34 cellular contexts compared by ENCODE assay signal in the genomic region with DNA sequence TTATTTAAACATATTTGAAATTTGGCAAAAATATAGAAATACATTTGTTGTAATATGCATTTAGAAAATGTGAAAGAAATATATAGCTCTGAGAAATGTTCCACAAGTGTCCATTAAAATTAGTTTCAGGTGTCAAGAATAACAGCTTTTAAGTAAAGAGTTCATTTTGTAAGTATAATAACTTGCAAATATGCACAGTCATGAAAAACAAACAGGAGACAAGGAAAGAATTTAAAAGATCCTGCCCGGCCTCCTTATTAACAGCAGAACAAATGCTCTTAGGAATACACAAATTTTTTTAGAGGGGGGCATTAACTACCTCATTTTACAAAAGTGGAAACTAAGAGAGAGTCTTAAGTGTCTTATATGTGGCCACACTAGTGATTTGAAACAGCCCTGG.
DNase-seq lines count a peak whose midpoint lies in the region; ATAC-seq, FAIRE-seq and TF ChIP-seq lines count a peak whose summit lies in the region.
"Had no signal": no experiment of that assay in that cellular context is flagged by ENCODE, and none has a peak within 500 bp of the region (broad histone marks: within the 10 kb centered on the region; RNA-seq: fewer than 3 reads in every experiment).

No MANE protein-coding gene starts in this region.

- 0 out of 2 replicates have a peak, but pooled peaks cover 10% of the 10 kb centered on the region for H3K4me1 ChIP-seq in HepG2 (ENCODE audit: insufficient read depth, low read length)
- H3K4me1 ChIP-seq in right lobe of liver = no peaks in the 10 kb centered on the region
- H3K4me1 ChIP-seq in A549 = no peaks in the 10 kb centered on the region
- no peaks in the 10 kb centered on the region for H3K4me1 ChIP-seq in IMR-90 (ENCODE audit: control insufficient read depth, insufficient read depth, low read length)
- H3K4me1 ChIP-seq in K562 (replicated peaks in 1 of 2; ENCODE audit: control insufficient read depth in 2 of 2, insufficient read depth in 2 of 2, low read length in 2 of 2) = no peaks in the 10 kb centered on the region
- H3K4me1 ChIP-seq: BE2C; BLaER1; BLaER1 treated with 17β-estradiol and CSF1 and Interleukin-3, amounts not matched to agents 10 nM and 100 nM; Caco-2 had no signal

- no peaks in the 10 kb centered on the region for H3K79me2 ChIP-seq in HepG2 (ENCODE audit: insufficient read depth, low read length)
- H3K79me2 ChIP-seq in K562 (ENCODE audit: control insufficient read depth, insufficient read depth, low read length) = no peaks in the 10 kb centered on the region

- H3K79me1 ChIP-seq in IMR-90 (ENCODE audit: low read depth in 1 of 2, low read length in 2 of 2) = no peaks in the 10 kb centered on the region

- in situ Hi-C loops in HepG2 (cut with HindIII; ENCODE audit: extremely low pct_ligation_motif_present, low pct_unique_long_range_greater_than_20kb) = no loop called here
- in situ Hi-C loops in IMR-90 (cut with MboI; ENCODE audit: low sequenced_read_pairs) = no loop called here
- in situ Hi-C loops in K562 (cut with MboI) = no loop called here

- no peak overlapping the region for H3K14ac ChIP-seq in IMR-90 (replicated peaks; ENCODE audit: low read depth, low read length)

- no peak overlapping the region for H3K27ac ChIP-seq in HepG2 (ENCODE audit: extremely low read length, insufficient read depth, low read length)
- no peak overlapping the region for H3K27ac ChIP-seq in right lobe of liver
- H3K27ac ChIP-seq in A549 = no peak overlapping the region
- H3K27ac ChIP-seq in IMR-90 (ENCODE audit: insufficient read depth, low read length) = no peak overlapping the region
- H3K27ac ChIP-seq in K562 (ENCODE audit: extremely low read depth, low read depth, low read length) = no peak overlapping the region
- H3K27ac ChIP-seq: 22Rv1; BLaER1; BLaER1 treated with 17β-estradiol and CSF1 and Interleukin-3, amounts not matched to agents 10 nM and 100 nM; C4-2B had no signal

- H4K91ac ChIP-seq in IMR-90 (ENCODE audit: insufficient read depth, low read depth, low read length) = no peak overlapping the region

- H3K4ac ChIP-seq in IMR-90 (ENCODE audit: low read depth, low read length) = no peak overlapping the region

- no peak overlapping the region for H3K18ac ChIP-seq in IMR-90 (ENCODE audit: low read depth, low read length)

- no peak overlapping the region for H2AK9ac ChIP-seq in IMR-90 (replicated peaks; ENCODE audit: low read depth, low read length, poor library complexity)

- H4K8ac ChIP-seq in IMR-90 (ENCODE audit: low read depth in 2 of 2, low read length in 2 of 2) = no peak overlapping the region

- CTCF ChIA-PET in HepG2 (lab: Yijun Ruan, JAX; ENCODE audit: low intra/inter-chr PET ratio, low total read pairs) = no interaction called here
- CTCF ChIA-PET in A549 (lab: Yijun Ruan, JAX) = no interaction called here
- CTCF ChIA-PET in IMR-90 (lab: Yijun Ruan, JAX) = interaction anchor here (1.3 kb wide), 1 partner anchor 12 kb away, joined by 4 read pairs; no protein-coding TSS in a partner anchor
- CTCF ChIA-PET in K562 (lab: Yijun Ruan, JAX; ENCODE audit: low intra/inter-chr PET ratio) = no interaction called here

- H3K4me2 ChIP-seq in HepG2 (ENCODE audit: low read depth, low read length) = no peak overlapping the region
- no peak overlapping the region for H3K4me2 ChIP-seq in A549
- H3K4me2 ChIP-seq in IMR-90 (ENCODE audit: low read depth, low read length) = no peak overlapping the region
- no peak overlapping the region for H3K4me2 ChIP-seq in K562 (ENCODE audit: insufficient read depth, low read length)
- H3K4me2 ChIP-seq: BLaER1; BLaER1 treated with 17β-estradiol and CSF1 and Interleukin-3, amounts not matched to agents 10 nM and 100 nM had no signal

- H3K27me3 ChIP-seq in HepG2 (ENCODE audit: control insufficient read depth in 1 of 2, insufficient read depth in 2 of 2, low read length in 2 of 2) (peaks cover 1 to 2% of the 10 kb centered on the region in 2 experiments; a peak in 2 of 5 replicates), right lobe of liver (no peaks in the 10 kb centered on the region), IMR-90 (ENCODE audit: control insufficient read depth, insufficient read depth, low read length) (peaks cover 9% of the 10 kb centered on the region), K562 (ENCODE audit: control insufficient read depth in 2 of 2, insufficient read depth in 2 of 2, low read length in 2 of 2) (no peaks in the 10 kb centered on the region; a peak in 1 of 5 replicates)
- H3K27me3 ChIP-seq: BLaER1; BLaER1 treated with 17β-estradiol and CSF1 and Interleukin-3, amounts not matched to agents 10 nM and 100 nM had no signal

- no peak for TF ChIP-seq EP300 in HepG2 (IDR thresholded peaks at IDR 0.05; ENCODE audit: low read depth in 2 of 2, low read length in 2 of 2)
- no peak for TF ChIP-seq EP300 in HepG2 (CRISPR knock-in tag; IDR thresholded peaks at IDR 0.05; ENCODE audit: borderline replicate concordance)
- TF ChIP-seq EP300 in A549 (IDR thresholded peaks at IDR 0.05) = no peak
- no peak for TF ChIP-seq EP300 in K562 (IDR thresholded peaks at IDR 0.05; ENCODE audit: low read length)

- no peaks in the 10 kb centered on the region for H3K9me1 ChIP-seq in IMR-90 (ENCODE audit: insufficient read depth, low read length)
- H3K9me1 ChIP-seq in K562 (ENCODE audit: control insufficient read depth, insufficient read depth, low read length) = no peaks in the 10 kb centered on the region

- dilution Hi-C loops in IMR-90 (cut with HindIII; ENCODE audit: low sequenced_read_pairs, unreplicated experiment) = no loop called here

- BruUV-seq in HepG2 (replicated peaks; lab: Mats Ljungman, UMichigan) (no TSS peak), IMR-90 (replicated peaks; lab: Mats Ljungman, UMichigan) (no TSS peak), K562 (replicated peaks; lab: Mats Ljungman, UMichigan) (no TSS peak)

- POLR2A ChIA-PET in HepG2 (lab: Yijun Ruan, JAX) = no interaction called here
- POLR2A ChIA-PET in A549 (lab: Yijun Ruan, JAX) = no interaction called here
- POLR2A ChIA-PET in IMR-90 (lab: Charles Lee; ENCODE audit: unreplicated experiment) = no interaction called here
- POLR2A ChIA-PET in K562 (lab: Yijun Ruan, JAX) = no interaction called here

- intact Hi-C loops in HepG2 (cut with micrococcal nuclease; ENCODE audit: unreplicated experiment) (no loop called here), right lobe of liver (cut with DNase I) (no loop called here), IMR-90 (cut with micrococcal nuclease) (loop anchor here (10.0 kb wide), 1 partner anchor 1114 kb away; no protein-coding TSS in a partner anchor), K562 (cut with micrococcal nuclease) (no loop called here)

- H3K9ac ChIP-seq in HepG2 (ENCODE audit: insufficient read depth, low read depth, low read length) (no peak overlapping the region), IMR-90 (ENCODE audit: low read depth, low read length) (no peak overlapping the region), K562 (ENCODE audit: insufficient read depth in 1 of 2, low read depth in 2 of 2, low read length in 2 of 2) (no peak overlapping the region)
- H3K9ac ChIP-seq: BLaER1; BLaER1 treated with 17β-estradiol and CSF1 and Interleukin-3, amounts not matched to agents 10 nM and 100 nM had no signal

- H2BK20ac ChIP-seq in IMR-90 (ENCODE audit: low read depth, low read length) = no peak overlapping the region

- no peak overlapping the region for H2BK5ac ChIP-seq in IMR-90 (ENCODE audit: low read depth, low read length, poor library complexity, severe bottlenecking)

- H2BK120ac ChIP-seq in IMR-90 (ENCODE audit: low read depth, low read length) = no peak overlapping the region

- TF ChIP-seq CTCF in HepG2 (CRISPR knock-in tag; IDR thresholded peaks at IDR 0.05) = no peak
- TF ChIP-seq CTCF in right lobe of liver (IDR thresholded peaks at IDR 0.05) = no peak
- TF ChIP-seq CTCF in A549 (IDR thresholded peaks at IDR 0.05) = no peak
- no peak for TF ChIP-seq CTCF in IMR-90 (conservative IDR thresholded peaks at IDR 0.05; ENCODE audit: low read depth, low read length)
- TF ChIP-seq CTCF in K562 (IDR thresholded peaks at IDR 0.05 in 2 of 3, conservative IDR thresholded peaks at IDR 0.05 in 1 of 3; ENCODE audit: insufficient read depth in 2 of 3, low read depth in 1 of 3, low read length in 3 of 3) = no peak

- no peak for TF ChIP-seq POLR2A in HepG2 (IDR thresholded peaks at IDR 0.05; ENCODE audit: insufficient read depth in 1 of 2, low read depth in 2 of 2, low read length in 2 of 2)
- no peak for TF ChIP-seq POLR2A in right lobe of liver (IDR thresholded peaks at IDR 0.05)
- no peak for TF ChIP-seq POLR2A in A549 (IDR thresholded peaks at IDR 0.05; ENCODE audit: low read length)
- TF ChIP-seq POLR2A in IMR-90 (IDR thresholded peaks at IDR 0.05; ENCODE audit: low read depth, low read length) = no peak
- TF ChIP-seq POLR2A in K562 (conservative IDR thresholded peaks at IDR 0.05) = no peak

- TF ChIP-seq RAD21 in HepG2 (CRISPR knock-in tag; IDR thresholded peaks at IDR 0.05) (no peak), A549 (conservative IDR thresholded peaks at IDR 0.05 in 1 of 2, IDR thresholded peaks at IDR 0.05 in 1 of 2) (no peak), IMR-90 (IDR thresholded peaks at IDR 0.05; ENCODE audit: low read length) (no peak), K562 (CRISPR knock-in tag; conservative IDR thresholded peaks at IDR 0.05 in 1 of 2, IDR thresholded peaks at IDR 0.05 in 1 of 2) (no peak)

- H2AK5ac ChIP-seq in IMR-90 (ENCODE audit: low read depth, low read length) = no peak overlapping the region

- no peak overlapping the region for H2BK15ac ChIP-seq in IMR-90 (ENCODE audit: low read depth, low read length)

- H3K4me3 ChIP-seq in HepG2 (replicated peaks in 1 of 3; ENCODE audit: insufficient read depth in 1 of 3, low read depth in 2 of 3, low read length in 3 of 3) (no peak overlapping the region), right lobe of liver (no peak overlapping the region), A549 (no peak overlapping the region), IMR-90 (ENCODE audit: insufficient read depth, low read depth, low read length) (no peak overlapping the region), K562 (no peak overlapping the region)
- H3K4me3 ChIP-seq: BLaER1; BLaER1 treated with 17β-estradiol and CSF1 and Interleukin-3, amounts not matched to agents 10 nM and 100 nM had no signal

- WGBS in HepG2 (ENCODE audit: low lambda C conversion rate) = 39% methylated on average over 1 of the region's 1 CpG
- 63% methylated on average over 1 of the region's 1 CpG for WGBS in right lobe of liver (ENCODE audit: insufficient coverage, low coverage, low lambda C conversion rate, missing lambda C conversion rate)
- 17% methylated on average over 1 of the region's 1 CpG for WGBS in A549 (ENCODE audit: missing lambda C conversion rate)
- WGBS in IMR-90 (ENCODE audit: extremely low coverage in 2 of 2, insufficient read length in 1 of 2), 2 experiments = no CpG with 5 or more reads among the region's 1 CpG
- 0% methylated on average over 1 of the region's 1 CpG for WGBS in K562 (ENCODE audit: insufficient coverage, low coverage, missing lambda C conversion rate)

- H3K9me3 ChIP-seq in HepG2 (ENCODE audit: low read length) = no peaks in the 10 kb centered on the region
- no peaks in the 10 kb centered on the region for H3K9me3 ChIP-seq in right lobe of liver
- H3K9me3 ChIP-seq in A549 = no peaks in the 10 kb centered on the region
- H3K9me3 ChIP-seq in IMR-90 (ENCODE audit: control insufficient read depth, insufficient read depth, low read length) = no peaks in the 10 kb centered on the region
- H3K9me3 ChIP-seq in K562 (replicated peaks; ENCODE audit: control insufficient read depth, insufficient read depth, low read depth, low read length) = no peaks in the 10 kb centered on the region
- H3K9me3 ChIP-seq: BE2C; BLaER1; BLaER1 treated with 17β-estradiol and CSF1 and Interleukin-3, amounts not matched to agents 10 nM and 100 nM; Caco-2 had no signal

- FAIRE-seq in HepG2 (lab: Jason Lieb, UNC) = no peak
- no peak for FAIRE-seq in A549 (lab: Jason Lieb, UNC)
- FAIRE-seq in K562 (lab: Jason Lieb, UNC) = no peak
- FAIRE-seq: A204.1, D721Med had no signal

- no peak overlapping the region for H3K56ac ChIP-seq in IMR-90 (ENCODE audit: extremely low read depth, insufficient read depth, low read length)

- ATAC-seq in HepG2 (no peak), right lobe of liver (no peak), A549 (no peak), IMR-90 (ENCODE audit: low read depth) (no peak), K562 (no peak), HG03439 (IDR thresholded peaks at IDR 0.05; ENCODE audit: unreplicated experiment) (no peak)
- ATAC-seq: CD8-positive, alpha-beta T cell had no signal

- H4K20me1 ChIP-seq in HepG2 (ENCODE audit: insufficient read depth, low read length) = no peaks in the 10 kb centered on the region
- no peaks in the 10 kb centered on the region for H4K20me1 ChIP-seq in IMR-90 (ENCODE audit: insufficient read depth, low read length)
- H4K20me1 ChIP-seq in K562 (replicated peaks; ENCODE audit: control insufficient read depth, insufficient read depth, low read length) = no peaks in the 10 kb centered on the region
- H4K20me1 ChIP-seq: BLaER1; BLaER1 treated with 17β-estradiol and CSF1 and Interleukin-3, amounts not matched to agents 10 nM and 100 nM had no signal

- H4K5ac ChIP-seq in IMR-90 (ENCODE audit: low read depth, low read length) = no peak overlapping the region

- H2AFZ ChIP-seq in HepG2 (ENCODE audit: low read length) (no peak overlapping the region), IMR-90 (replicated peaks; ENCODE audit: low read length, poor library complexity) (no peak overlapping the region), K562 (ENCODE audit: low read depth, low read length) (no peak overlapping the region)

- no peak overlapping the region for H3K23ac ChIP-seq in IMR-90 (ENCODE audit: low read depth, low read length)

- no peak for DNase-seq in HepG2 (ENCODE audit: low spot score)
- DNase-seq in right lobe of liver = no peak
- DNase-seq in A549 (ENCODE audit: low read depth in 1 of 2, low spot score in 1 of 2) = no peak
- no peak for DNase-seq in IMR-90
- DNase-seq in K562 (ENCODE audit: extremely low read depth in 1 of 4, low spot score in 3 of 4) = no peak
- DNase-seq in DMS153 treated with DMSO at 0.1 percent for 48 hours (lab: John Stamatoyannopoulos, UW; ENCODE audit: unreplicated experiment) = no peak
- no peak for DNase-seq in midbrain (lab: John Stamatoyannopoulos, UW)
- DNase-seq: 8988T; ACHN; AML-193; BE2C; C1 segment of cervical spinal cord; Caco-2; Calu3; CD4-positive, alpha-beta memory T cell; CD4-positive, alpha-beta T cell; CD4-positive, CD25-positive, alpha-beta regulatory T cell; CD8-positive, alpha-beta memory T cell; CD8-positive, alpha-beta T cell; COR-L47; DMS 273 treated with DMSO at 0.1 percent for 48 hours; DMS153; DMS53; DMS79; DMS79 treated with DMSO at 0.1 percent for 48 hours; DND-41; EL had no signal

- H3K36me3 ChIP-seq in HepG2 (replicated peaks in 1 of 2; ENCODE audit: control insufficient read depth in 1 of 2, insufficient read depth in 2 of 2, low read length in 2 of 2) = no peaks in the 10 kb centered on the region
- H3K36me3 ChIP-seq in right lobe of liver = no peaks in the 10 kb centered on the region
- H3K36me3 ChIP-seq in IMR-90 (ENCODE audit: control insufficient read depth, insufficient read depth, low read length) = no peaks in the 10 kb centered on the region
- no peaks in the 10 kb centered on the region for H3K36me3 ChIP-seq in K562 (ENCODE audit: control insufficient read depth, insufficient read depth, low read length)
- H3K36me3 ChIP-seq: BE2C; BLaER1; BLaER1 treated with 17β-estradiol and CSF1 and Interleukin-3, amounts not matched to agents 10 nM and 100 nM had no signal
